In genomic region chr22:31082606-31083376, GRCh38 we compare ENCODE assay signal across 9 cellular contexts. TPM values are rescaled to one million over a fixed set of nuclear protein-coding genes. Genes with fewer than 3 reads are reported as not detected.
DNase-seq lines count a peak whose midpoint lies in the region; ATAC-seq and TF ChIP-seq lines count a peak whose summit lies in the region.
"Had no signal": no experiment of that assay in that cellular context is flagged by ENCODE, and none has a peak within 500 bp of the region (broad histone marks: within the 10 kb centered on the region; RNA-seq: fewer than 3 reads in every experiment).

No MANE protein-coding gene starts in this region.

- H4K20me1 ChIP-seq in BLaER1 = peaks cover 15% of the 10 kb centered on the region

- H3K4me1 ChIP-seq in BLaER1 (peaks cover 66% of the 10 kb centered on the region), colonic mucosa (peaks cover 28% of the 10 kb centered on the region), mesenchymal stem cell (ENCODE audit: control insufficient read depth, insufficient read depth, low read depth, low read length) (peaks cover 51% of the 10 kb centered on the region)

- H3K36me3 Mint-ChIP-seq in HFFc6 (ENCODE audit: low read depth) = peaks cover 26% of the 10 kb centered on the region

- TF ChIP-seq CTCF in HFFc6 (IDR thresholded peaks at IDR 0.05) (peak; percentile 94), VCaP (conservative IDR thresholded peaks at IDR 0.05) (peak; percentile 47), colonic mucosa (IDR thresholded peaks at IDR 0.05) (peak; percentile 57)

- no peak for ATAC-seq in GM21367 (IDR thresholded peaks at IDR 0.05; ENCODE audit: unreplicated experiment)

- H3K4ac ChIP-seq in mesenchymal stem cell (ENCODE audit: low read depth in 1 of 2, low read length in 2 of 2) = no peak overlapping the region

- peak overlapping the region in 1 of 2 experiments; percentile 40 for H3K18ac ChIP-seq in mesenchymal stem cell (ENCODE audit: low read depth in 1 of 2, low read length in 2 of 2)

- H3K4me3 ChIP-seq in BLaER1 (peak overlapping the region; percentile 85), colonic mucosa (peak overlapping the region; percentile 61), mesenchymal stem cell (ENCODE audit: insufficient read depth in 1 of 2, low read depth in 1 of 2, low read length in 2 of 2) (peak overlapping the region in 1 of 2 experiments; percentile 94)

- no peak overlapping the region for H3K14ac ChIP-seq in mesenchymal stem cell (ENCODE audit: low read length in 2 of 2)

- peaks cover 10% of the 10 kb centered on the region for H3K36me3 ChIP-seq in BLaER1
- H3K36me3 ChIP-seq in colonic mucosa = no peaks in the 10 kb centered on the region
- H3K36me3 ChIP-seq in mesenchymal stem cell (ENCODE audit: control insufficient read depth in 1 of 2, insufficient read depth in 2 of 2, low read depth in 1 of 2, low read length in 2 of 2) = peaks cover 24 to 32% of the 10 kb centered on the region in 2 experiments

- H3K27me3 ChIP-seq in BLaER1 = no peaks in the 10 kb centered on the region
- no peaks in the 10 kb centered on the region for H3K27me3 ChIP-seq in colonic mucosa
- no peaks in the 10 kb centered on the region for H3K27me3 ChIP-seq in mesenchymal stem cell (ENCODE audit: control insufficient read depth in 1 of 2, insufficient read depth in 1 of 2, low read length in 2 of 2)

- H3K27ac Mint-ChIP-seq in HFFc6 = peak overlapping the region; percentile 94

- peak overlapping the region; percentile 94 for H3K4me3 Mint-ChIP-seq in HFFc6

- 82% methylated on average over 11 of the region's 11 CpGs for WGBS in mesenchymal stem cell

- peak overlapping the region; percentile 100 for H3K4me2 ChIP-seq in BLaER1
- peak overlapping the region; percentile 61 for H3K4me2 ChIP-seq in mesenchymal stem cell (ENCODE audit: low read length, poor library complexity, severe bottlenecking)

- H3K9ac ChIP-seq in BLaER1 (peak overlapping the region; percentile 96), colonic mucosa (ENCODE audit: low read depth in 2 of 2, low read length in 2 of 2) (peak overlapping the region; percentile 85 to 98), mesenchymal stem cell (ENCODE audit: low read length) (peak overlapping the region; percentile 95)

- no peaks in the 10 kb centered on the region for H3K9me3 ChIP-seq in BLaER1
- no peaks in the 10 kb centered on the region for H3K9me3 ChIP-seq in colonic mucosa
- H3K9me3 ChIP-seq in mesenchymal stem cell (ENCODE audit: control insufficient read depth, low read length) = no peaks in the 10 kb centered on the region

- H2AFZ ChIP-seq in mesenchymal stem cell (ENCODE audit: low read depth, low read length) = no peak overlapping the region

- no peak overlapping the region for H2BK120ac ChIP-seq in mesenchymal stem cell (ENCODE audit: low read depth, low read length)

- H3K23ac ChIP-seq in mesenchymal stem cell (ENCODE audit: low read length in 2 of 2) = peak overlapping the region in 1 of 2 experiments; percentile 75

- no peaks in the 10 kb centered on the region; the same call in 1 of the 2 replicates for H3K27me3 Mint-ChIP-seq in HFFc6 (ENCODE audit: insufficient read depth)

- no peaks in the 10 kb centered on the region for H3K9me3 Mint-ChIP-seq in HFFc6

- DNase-seq in HFFc6 = peak; percentile 58
- peak; percentile 92 for DNase-seq in colonic mucosa
- DNase-seq in mesenchymal stem cell = peak; percentile 73
- DNase-seq in stimulated activated naive CD4-positive, alpha-beta T cell treated with Interleukin-2 at 50 U/mL for 16 hours (lab: John Stamatoyannopoulos, UW) = peak; percentile 22
- DNase-seq in cerebellum (ENCODE audit: low spot score) = no peak

- H3K4me1 Mint-ChIP-seq in HFFc6 (ENCODE audit: low read depth) = peaks cover 58% of the 10 kb centered on the region

- H3K27ac ChIP-seq in BLaER1 (peak overlapping the region; percentile 97), VCaP (no peak overlapping the region), colonic mucosa (peak overlapping the region; percentile 86), mesenchymal stem cell (ENCODE audit: low read length, poor library complexity, severe bottlenecking) (peak overlapping the region; percentile 74)

- H4K91ac ChIP-seq in mesenchymal stem cell (ENCODE audit: low read length) = no peak overlapping the region

- H2BK12ac ChIP-seq in mesenchymal stem cell (ENCODE audit: low read length in 2 of 2) = peak overlapping the region in 1 of 2 experiments; percentile 83

- H4K8ac ChIP-seq in mesenchymal stem cell (ENCODE audit: low read length) = no peak overlapping the region

- H2AK5ac ChIP-seq in mesenchymal stem cell (ENCODE audit: low read length, severe bottlenecking) = peak overlapping the region; percentile 21

- H3K79me1 ChIP-seq in mesenchymal stem cell (replicated peaks; ENCODE audit: low read length, poor library complexity, severe bottlenecking) = peaks cover 10% of the 10 kb centered on the region

- intact Hi-C loops in colonic mucosa (cut with DNase I) = loop anchor here (5.0 kb wide), 1 partner anchor 115 kb away; the partner anchor contains the start of genes MORC2 and TUG1

- no peak overlapping the region for H2BK15ac ChIP-seq in mesenchymal stem cell (ENCODE audit: low read depth, poor library complexity, severe bottlenecking)

- no peak overlapping the region for H2BK5ac ChIP-seq in mesenchymal stem cell (ENCODE audit: low read depth, low read length, poor library complexity, severe bottlenecking)

RNA-seq across cellular contexts. Expression of gene SMTN, which starts 1.7 kb away (rescaled TPM):
- 100 to 1,000 TPM; 201 to 329 (median 246) TPM for total RNA-seq in HFFc6 (2021; fragmentation: NEBNext Ultra II Directional; extraction: Animal tissue kit (Norgen Biotek cat#: 25700))
- total RNA-seq in colonic mucosa (100 to 1,000 TPM; 152 to 159 TPM), cerebellum (17.1 TPM)
- 71.2 TPM for polyA plus RNA-seq in mesenchymal stem cell (2013, experiment 1 of 2)
- 67.2 TPM for polyA plus RNA-seq in mesenchymal stem cell (2013, experiment 2 of 2)

RNA-seq across cellular contexts. Expression of gene SELENOM, which starts 24.6 kb away (rescaled TPM):
- 100 to 1,000 TPM; 237 to 356 (median 265) TPM for total RNA-seq in HFFc6 (2021; fragmentation: NEBNext Ultra II Directional; extraction: Animal tissue kit (Norgen Biotek cat#: 25700))
- total RNA-seq in colonic mucosa (10 to 100 TPM; 27.1 to 61.7 TPM), cerebellum (11.1 TPM)
- polyA plus RNA-seq in mesenchymal stem cell (2013, experiment 1 of 2) = 278 TPM
- 285 TPM for polyA plus RNA-seq in mesenchymal stem cell (2013, experiment 2 of 2)

RNA-seq across cellular contexts. Expression of gene INPP5J, which starts 40.0 kb away (rescaled TPM):
- 1 to 10 TPM in 4 of 6 experiments, under 1 TPM in 2; 0.69 to 1.6 (median 1.0) TPM for total RNA-seq in HFFc6 (2021; fragmentation: NEBNext Ultra II Directional; extraction: Animal tissue kit (Norgen Biotek cat#: 25700))
- total RNA-seq in colonic mucosa (10 to 100 TPM; 18.3 to 18.4 TPM), cerebellum (0.73 TPM)
- polyA plus RNA-seq in mesenchymal stem cell (2013, experiment 1 of 2) = 2.2 TPM
- polyA plus RNA-seq in mesenchymal stem cell (2013, experiment 2 of 2) = 2.2 TPM
- total RNA-seq: subcutaneous adipose tissue had no signal

RNA-seq across cellular contexts. Expression of gene PLA2G3, which starts 57.5 kb away (rescaled TPM):
- under 1 TPM in 1 of 6 experiments, not detected in 5; 0.05 TPM for total RNA-seq in HFFc6 (2021; fragmentation: NEBNext Ultra II Directional; extraction: Animal tissue kit (Norgen Biotek cat#: 25700))
- total RNA-seq in colonic mucosa (under 1 TPM; 0.57 to 0.88 TPM), cerebellum (not detected)
- 1.2 TPM for polyA plus RNA-seq in mesenchymal stem cell (2013, experiment 1 of 2)
- 1.2 TPM for polyA plus RNA-seq in mesenchymal stem cell (2013, experiment 2 of 2)
- total RNA-seq: subcutaneous adipose tissue had no signal

Comparison
In these comparisons a context has a peak if more than half of its experiments do, and no peak if none do; other contexts are left out.
1. RNA of gene INPP5J, which starts 40.0 kb away (total RNA-seq): 18.3 to 18.4 TPM in colonic mucosa; 0.69 to 1.6 TPM in HFFc6 and 0.73 TPM in cerebellum (single experiment); every median in the first group is over 4 times any median in the second.
2. Peak in every context shown above with its lines, with median percentiles within 50 percentile points of each other: H3K9ac ChIP-seq and CTCF ChIP-seq.